16 cellular contexts compared by ENCODE assay signal in genomic region chr5:173412566-173412965, GRCh38.
DNase-seq lines count a peak whose midpoint lies in the region; ATAC-seq and TF ChIP-seq lines count a peak whose summit lies in the region.
"Had no signal": no experiment of that assay in that cellular context is flagged by ENCODE, and none has a peak within 500 bp of the region (broad histone marks: within the 10 kb centered on the region; RNA-seq: fewer than 3 reads in every experiment).

No MANE protein-coding gene starts in this region.

- no peaks in the 10 kb centered on the region for H3K36me3 ChIP-seq in kidney epithelial cell (ENCODE audit: control insufficient read depth, insufficient read depth, low read length)
- no peaks in the 10 kb centered on the region for H3K36me3 ChIP-seq in colonic mucosa
- H3K36me3 ChIP-seq in spleen: no peaks in the 10 kb centered on the region
- H3K36me3 ChIP-seq: esophagus squamous epithelium had no signal

- TF ChIP-seq CTCF in kidney epithelial cell (IDR thresholded peaks at IDR 0.05; ENCODE audit: insufficient read depth, low read length, poor library complexity, severe bottlenecking): no peak
- no peak for TF ChIP-seq CTCF in colonic mucosa (IDR thresholded peaks at IDR 0.05)
- TF ChIP-seq CTCF in spleen (IDR thresholded peaks at IDR 0.05 in 8 of 11, conservative IDR thresholded peaks at IDR 0.05 in 3 of 11): no peak

- TF ChIP-seq POLR2A in spleen (IDR thresholded peaks at IDR 0.05): no peak

- no peak overlapping the region for H3K27ac ChIP-seq in substantia nigra (ENCODE audit: low read depth, low read length, poor library complexity, severe bottlenecking)
- no peak overlapping the region for H3K27ac ChIP-seq in colonic mucosa
- no peak overlapping the region for H3K27ac ChIP-seq in spleen
- H3K27ac ChIP-seq: body of pancreas, esophagus squamous epithelium had no signal

- peak; percentile 8 for DNase-seq in HT1080 (ENCODE audit: low read depth)
- peak; percentile 86 for DNase-seq in astrocyte of the hippocampus (ENCODE audit: low read depth, low spot score)
- DNase-seq in kidney epithelial cell (ENCODE audit: low read depth): peak; percentile 53
- peak in 28 of 49 donors; percentile 10 to 56 (median 30) for DNase-seq in substantia nigra (lab: John Stamatoyannopoulos, UW)
- DNase-seq in colonic mucosa: no peak
- no peak for DNase-seq in spleen
- DNase-seq: activated gamma-delta T cell treated with Interleukin-2 at 50 U/mL for 16 hours; body of pancreas; esophagus squamous epithelium; GOT3; NCI-H1048; NCI-H774; RPMI8226; stimulated activated CD4-positive, alpha-beta T cell treated with anti-CD3 and anti-CD28 coated beads, Interleukin-2, amount 100 ng/mL, for 48 hours; T-helper 1 cell had no signal

- no peak overlapping the region for H3K9ac ChIP-seq in colonic mucosa (ENCODE audit: low read depth in 2 of 2, low read length in 2 of 2)

- ATAC-seq in HG03196 (IDR thresholded peaks at IDR 0.05; ENCODE audit: unreplicated experiment): no peak
- ATAC-seq: body of pancreas had no signal

- H3K9me3 ChIP-seq in colonic mucosa (no peaks in the 10 kb centered on the region), spleen (peaks cover 0 to 13% (median 0%) of the 10 kb centered on the region in 8 donors)
- H3K9me3 ChIP-seq: body of pancreas had no signal

- intact Hi-C loops in colonic mucosa (cut with DNase I): no loop called here
- intact Hi-C loops in spleen (cut with DNase I; ENCODE audit: low total_unique reads): no loop called here

- no peak overlapping the region for H3K4me3 ChIP-seq in kidney epithelial cell (ENCODE audit: low read depth, low read length)
- no peak overlapping the region for H3K4me3 ChIP-seq in colonic mucosa
- H3K4me3 ChIP-seq in spleen: no peak overlapping the region
- H3K4me3 ChIP-seq: body of pancreas, esophagus squamous epithelium had no signal

- no peaks in the 10 kb centered on the region for H3K27me3 ChIP-seq in kidney epithelial cell (ENCODE audit: control insufficient read depth, insufficient read depth, low read length)
- H3K27me3 ChIP-seq in colonic mucosa: no peaks in the 10 kb centered on the region
- H3K27me3 ChIP-seq in spleen (replicated peaks in 1 of 7): peaks cover 0 to 28% (median 0%) of the 10 kb centered on the region in 7 donors
- H3K27me3 ChIP-seq: body of pancreas had no signal

- WGBS in spleen, 5 donors: 79 to 88% (median 85%) methylated on average over 12 of the region's 12 CpGs

- H3K4me1 ChIP-seq in colonic mucosa (no peaks in the 10 kb centered on the region), spleen (no peaks in the 10 kb centered on the region)
- H3K4me1 ChIP-seq: body of pancreas had no signal

Comparison
In these comparisons a context has a peak if more than half of its experiments do, and no peak if none do; other contexts are left out.
1. DNase-seq: peak in HT1080 (single experiment), astrocyte of the hippocampus (single experiment), kidney epithelial cell (single experiment) and substantia nigra (28 of 49); none in colonic mucosa (single experiment) and spleen (single experiment).